ENCODE assay signal across 10 cellular contexts in genomic region chr1:114033219-114033706, GRCh38. TPM values are rescaled to one million over a fixed set of nuclear protein-coding genes. Genes with fewer than 3 reads are reported as not detected.
DNase-seq lines count a peak whose midpoint lies in the region; ATAC-seq and TF ChIP-seq lines count a peak whose summit lies in the region.
"Had no signal": no experiment of that assay in that cellular context is flagged by ENCODE, and none has a peak within 500 bp of the region (broad histone marks: within the 10 kb centered on the region; RNA-seq: fewer than 3 reads in every experiment).

No MANE protein-coding gene starts in this region.

- H3K27ac ChIP-seq in psoas muscle, result peak overlapping the region; percentile 76
- H3K27ac ChIP-seq: BLaER1 had no signal

- intact Hi-C loops in psoas muscle (cut with DNase I), result loop anchor here in 1 of 2 donors (10.0 kb wide), 1 partner anchor 122 kb away; the partner anchor contains the start of gene SYT6

- H3K4me1 ChIP-seq in psoas muscle, result peaks cover 16% of the 10 kb centered on the region
- H3K4me1 ChIP-seq: BLaER1 had no signal

- WGBS in psoas muscle, 3 donors, result 48 to 57% (median 48%) methylated on average over 5 of the region's 5 CpGs

- no peaks in the 10 kb centered on the region for H3K9me3 ChIP-seq in psoas muscle
- H3K9me3 ChIP-seq: BLaER1 had no signal

- H3K4me3 ChIP-seq in choroid plexus epithelial cell (ENCODE audit: low read depth, low read length) (no peak overlapping the region), psoas muscle (no peak overlapping the region)
- H3K4me3 ChIP-seq: BLaER1 had no signal

- peak; percentile 79 for TF ChIP-seq CTCF in choroid plexus epithelial cell (conservative IDR thresholded peaks at IDR 0.05; ENCODE audit: low read depth, low read length)
- TF ChIP-seq CTCF in psoas muscle (IDR thresholded peaks at IDR 0.05), result peak; percentile 41

- no peaks in the 10 kb centered on the region for H3K27me3 ChIP-seq in psoas muscle (ENCODE audit: insufficient read depth in 3 of 3, low read length in 2 of 3)
- H3K27me3 ChIP-seq: BLaER1 had no signal

- peak; percentile 34 to 64 (median 62) for ATAC-seq in psoas muscle
- no peak for ATAC-seq in HG02610 (IDR thresholded peaks at IDR 0.05; ENCODE audit: unreplicated experiment)

- DNase-seq in NCI-H1105 treated with DMSO at 0.1 percent for 48 hours (lab: John Stamatoyannopoulos, UW) (peak; percentile 14), NCI-H1105 (lab: John Stamatoyannopoulos, UW) (no peak), NAMALWA (ENCODE audit: low spot score) (peak; percentile 16), choroid plexus epithelial cell (ENCODE audit: low read depth) (peak; percentile 54), psoas muscle (no peak), NCI-H774 (lab: John Stamatoyannopoulos, UW) (no peak), foreskin melanocyte (no peak)
- DNase-seq: activated B cell treated with CpG ODN at 0.5 μM for 24 hours had no signal

- no peaks in the 10 kb centered on the region for H3K36me3 ChIP-seq in psoas muscle (ENCODE audit: insufficient read depth in 1 of 2, low read depth in 1 of 2)
- H3K36me3 ChIP-seq: BLaER1 had no signal

RNA-seq across cellular contexts. Expression of gene OLFML3, which starts 54.0 kb away (rescaled TPM):
- 10 to 100 TPM in 2 of 4 donors, 1 to 10 TPM in 2; 8.2 to 15.8 (median 10.7) TPM for total RNA-seq in psoas muscle
- polyA plus RNA-seq in psoas muscle, result 10 to 100 TPM in 1 of 3 donors, 1 to 10 TPM in 2; 6.4 to 13.5 (median 9.9) TPM

Comparison
In these comparisons a context has a peak if more than half of its experiments do, and no peak if none do; other contexts are left out.
1. DNase-seq: peak in NCI-H1105 treated with DMSO at 0.1 percent for 48 hours (single experiment), NAMALWA (single experiment) and choroid plexus epithelial cell (single experiment); none in NCI-H1105 (single experiment), psoas muscle (0 of 2), NCI-H774 (single experiment) and foreskin melanocyte (single experiment).